Comparison of ENCODE assay signal across 9 cellular contexts in genomic region chr9:116737137-116737546, GRCh38. TPM values are rescaled to one million over a fixed set of nuclear protein-coding genes. Genes with fewer than 3 reads are reported as not detected.
DNase-seq lines count a peak whose midpoint lies in the region; ATAC-seq, FAIRE-seq and TF ChIP-seq lines count a peak whose summit lies in the region.
"Had no signal": no experiment of that assay in that cellular context is flagged by ENCODE, and none has a peak within 500 bp of the region (broad histone marks: within the 10 kb centered on the region; RNA-seq: fewer than 3 reads in every experiment).

No MANE protein-coding gene starts in this region.

- no peak overlapping the region for H3K4me3 ChIP-seq in A549
- H3K4me3 ChIP-seq: skin epidermis had no signal

- CTCF ChIA-PET in A549 (lab: Yijun Ruan, JAX), result interaction anchor here (0.5 to 7.3 kb wide), 74 partner anchors 9 to 1970 kb away, joined by 3 to 193 read pairs (median 4); no protein-coding TSS in a partner anchor

- WGBS in A549 (ENCODE audit: missing lambda C conversion rate), result 14% methylated on average over 17 of the region's 17 CpGs

- ATAC-seq in A549 (peak; percentile 87 to 98), HG03378 (IDR thresholded peaks at IDR 0.05; ENCODE audit: unreplicated experiment) (peak; percentile 53)

- no peaks in the 10 kb centered on the region for H3K4me1 ChIP-seq in A549

- TF ChIP-seq POLR2A in A549 (IDR thresholded peaks at IDR 0.05; ENCODE audit: low read length), result no peak

- in situ Hi-C loops in GM13977 (cut with MboI; ENCODE audit: low pct_unique_long_range_greater_than_20kb, low sequenced_read_pairs, unreplicated experiment), result loop anchor here (10.0 kb wide), 1 partner anchor 118 kb away; no protein-coding TSS in a partner anchor

- peak; percentile 79 to 92 for DNase-seq in A549 (ENCODE audit: low read depth in 1 of 2, low spot score in 1 of 2)
- peak; percentile 83 for DNase-seq in GM13977 (ENCODE audit: low spot score)
- DNase-seq in NCI-H510A (lab: John Stamatoyannopoulos, UW), result peak; percentile 55
- peak; percentile 9 to 30 for DNase-seq in activated CD4-positive, alpha-beta T cell treated with anti-CD3 and anti-CD28 coated beads for 4 hours
- peak; percentile 93 for DNase-seq in ecto neural progenitor cell (ENCODE audit: low spot score)
- DNase-seq in lung microvascular endothelial cell (ENCODE audit: low read depth in 2 of 2), result peak; percentile 72 to 81
- DNase-seq in stimulated activated CD8-positive, alpha-beta memory T cell treated with anti-CD3 and anti-CD28 coated beads, Interleukin-2, amount 100 ng/mL, for 48 hours (ENCODE audit: low read depth in 2 of 2), result peak; percentile 58 to 62

- TF ChIP-seq CTCF in A549 (IDR thresholded peaks at IDR 0.05) (peak; percentile 91), GM13977 (IDR thresholded peaks at IDR 0.05; ENCODE audit: extremely low read depth, insufficient read depth, missing control alignments) (peak; percentile 98)

- TF ChIP-seq EP300 in A549 (IDR thresholded peaks at IDR 0.05), result no peak

- POLR2A ChIA-PET in A549 (lab: Yijun Ruan, JAX), result no interaction called here

- peak; percentile 93 for TF ChIP-seq RAD21 in A549 (conservative IDR thresholded peaks at IDR 0.05 in 1 of 2, IDR thresholded peaks at IDR 0.05 in 1 of 2)

- peak overlapping the region; percentile 56 for H3K4me2 ChIP-seq in A549

- no peaks in the 10 kb centered on the region for H3K9me3 ChIP-seq in A549

- no peak for FAIRE-seq in A549 (lab: Jason Lieb, UNC)

- H3K27ac ChIP-seq in A549, result no peak overlapping the region
- H3K27ac ChIP-seq: skin epidermis had no signal

TF ChIP-seq in A549, 52 proteins besides CTCF, POLR2A, EP300 and RAD21:
- no peak for TF ChIP-seq NR3C1 (IDR thresholded peaks at IDR 0.05)
- 0 out of 2 replicates have a peak, but pooled peaks have one; percentile 22 for TF ChIP-seq PBX3 (IDR thresholded peaks at IDR 0.05)
- no peak for TF ChIP-seq MAX (IDR thresholded peaks at IDR 0.05)
- TF ChIP-seq, protein P1, sequence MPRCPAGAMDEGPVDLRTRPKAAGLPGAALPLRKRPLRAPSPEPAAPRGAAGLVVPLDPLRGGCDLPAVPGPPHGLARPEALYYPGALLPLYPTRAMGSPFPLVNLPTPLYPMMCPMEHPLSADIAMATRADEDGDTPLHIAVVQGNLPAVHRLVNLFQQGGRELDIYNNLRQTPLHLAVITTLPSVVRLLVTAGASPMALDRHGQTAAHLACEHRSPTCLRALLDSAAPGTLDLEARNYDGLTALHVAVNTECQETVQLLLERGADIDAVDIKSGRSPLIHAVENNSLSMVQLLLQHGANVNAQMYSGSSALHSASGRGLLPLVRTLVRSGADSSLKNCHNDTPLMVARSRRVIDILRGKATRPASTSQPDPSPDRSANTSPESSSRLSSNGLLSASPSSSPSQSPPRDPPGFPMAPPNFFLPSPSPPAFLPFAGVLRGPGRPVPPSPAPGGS (IDR thresholded peaks at IDR 0.05), result no peak
- TF ChIP-seq, protein P2, sequence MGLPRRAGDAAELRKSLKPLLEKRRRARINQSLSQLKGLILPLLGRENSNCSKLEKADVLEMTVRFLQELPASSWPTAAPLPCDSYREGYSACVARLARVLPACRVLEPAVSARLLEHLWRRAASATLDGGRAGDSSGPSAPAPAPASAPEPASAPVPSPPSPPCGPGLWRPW (IDR thresholded peaks at IDR 0.05), result no peak
- no peak for TF ChIP-seq CBX8 (IDR thresholded peaks at IDR 0.05)
- TF ChIP-seq, protein P3, sequence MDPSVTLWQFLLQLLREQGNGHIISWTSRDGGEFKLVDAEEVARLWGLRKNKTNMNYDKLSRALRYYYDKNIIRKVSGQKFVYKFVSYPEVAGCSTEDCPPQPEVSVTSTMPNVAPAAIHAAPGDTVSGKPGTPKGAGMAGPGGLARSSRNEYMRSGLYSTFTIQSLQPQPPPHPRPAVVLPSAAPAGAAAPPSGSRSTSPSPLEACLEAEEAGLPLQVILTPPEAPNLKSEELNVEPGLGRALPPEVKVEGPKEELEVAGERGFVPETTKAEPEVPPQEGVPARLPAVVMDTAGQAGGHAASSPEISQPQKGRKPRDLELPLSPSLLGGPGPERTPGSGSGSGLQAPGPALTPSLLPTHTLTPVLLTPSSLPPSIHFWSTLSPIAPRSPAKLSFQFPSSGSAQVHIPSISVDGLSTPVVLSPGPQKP (IDR thresholded peaks at IDR 0.05; ENCODE audit: low read depth, low read length), result no peak
- no peak for TF ChIP-seq TP53 (CRISPR knock-in tag; IDR thresholded peaks at IDR 0.05)
- no peak for TF ChIP-seq HOXA7 (CRISPR knock-in tag; IDR thresholded peaks at IDR 0.05)
- peak; percentile 85 for TF ChIP-seq SMC3 (IDR thresholded peaks at IDR 0.05)
- TF ChIP-seq RCOR1 (IDR thresholded peaks at IDR 0.05; ENCODE audit: low read depth, low read length), result no peak
- TF ChIP-seq ESRRA (IDR thresholded peaks at IDR 0.05; ENCODE audit: borderline replicate concordance, low read length), result no peak
- TF ChIP-seq FOSL2 (IDR thresholded peaks at IDR 0.05), result no peak
- TF ChIP-seq FOSL2 (CRISPR knock-in tag; IDR thresholded peaks at IDR 0.05), result no peak
- TF ChIP-seq HEYL (CRISPR knock-in tag; IDR thresholded peaks at IDR 0.05), result no peak

RNA-seq across cellular contexts. Expression of gene TRIM32, which starts 50.0 kb away (rescaled TPM):
- polyA plus RNA-seq in A549 (2011; rRNA removed) (23.8 and 29.0 TPM in 2 replicates), A549 (2017; fragmentation: RNase III; extraction: RNeasy Plus Mini Kit Qiagen cat#74134 plus additional on column Dnase treatment) (16.9 to 17.6 TPM (median 17.4 TPM) in 3 replicates)
- polyA plus RNA-seq in A549 (2012; cell fraction: cytosol; rRNA removed), result 7.7 and 10.0 TPM in 2 replicates
- 13.6 and 17.2 TPM in 2 replicates for polyA plus RNA-seq in A549 (2012; cell fraction: nucleus; rRNA removed)
- 47.5 and 63.6 TPM in 2 replicates for polyA minus RNA-seq in A549 (2011; rRNA and poly(A)+ RNA removed)
- total RNA-seq in lung microvascular endothelial cell, result 10.9 and 12.7 TPM in 2 replicates

Comparison
In these comparisons a context has a peak if more than half of its experiments do, and no peak if none do; other contexts are left out.
1. DNase-seq: peak in every context shown above with its lines; median percentile 93 in ecto neural progenitor cell; 86 in A549; 83 in GM13977; 76 in lung microvascular endothelial cell; 60 in stimulated activated CD8-positive, alpha-beta memory T cell treated with anti-CD3 and anti-CD28 coated beads, Interleukin-2, amount 100 ng/mL, for 48 hours; 55 in NCI-H510A; 20 in activated CD4-positive, alpha-beta T cell treated with anti-CD3 and anti-CD28 coated beads for 4 hours.